In genomic region chrX:153610834-153611209, GRCh38 we compare ENCODE assay signal across 1 cellular context.
TF ChIP-seq lines count a peak whose summit lies in the region.

No MANE protein-coding gene starts in this region.

TF ChIP-seq in GM23338, 12 proteins besides CTCF, POLR2A, EP300 and RAD21 (continued from another document):
- TF ChIP-seq, protein P1, sequence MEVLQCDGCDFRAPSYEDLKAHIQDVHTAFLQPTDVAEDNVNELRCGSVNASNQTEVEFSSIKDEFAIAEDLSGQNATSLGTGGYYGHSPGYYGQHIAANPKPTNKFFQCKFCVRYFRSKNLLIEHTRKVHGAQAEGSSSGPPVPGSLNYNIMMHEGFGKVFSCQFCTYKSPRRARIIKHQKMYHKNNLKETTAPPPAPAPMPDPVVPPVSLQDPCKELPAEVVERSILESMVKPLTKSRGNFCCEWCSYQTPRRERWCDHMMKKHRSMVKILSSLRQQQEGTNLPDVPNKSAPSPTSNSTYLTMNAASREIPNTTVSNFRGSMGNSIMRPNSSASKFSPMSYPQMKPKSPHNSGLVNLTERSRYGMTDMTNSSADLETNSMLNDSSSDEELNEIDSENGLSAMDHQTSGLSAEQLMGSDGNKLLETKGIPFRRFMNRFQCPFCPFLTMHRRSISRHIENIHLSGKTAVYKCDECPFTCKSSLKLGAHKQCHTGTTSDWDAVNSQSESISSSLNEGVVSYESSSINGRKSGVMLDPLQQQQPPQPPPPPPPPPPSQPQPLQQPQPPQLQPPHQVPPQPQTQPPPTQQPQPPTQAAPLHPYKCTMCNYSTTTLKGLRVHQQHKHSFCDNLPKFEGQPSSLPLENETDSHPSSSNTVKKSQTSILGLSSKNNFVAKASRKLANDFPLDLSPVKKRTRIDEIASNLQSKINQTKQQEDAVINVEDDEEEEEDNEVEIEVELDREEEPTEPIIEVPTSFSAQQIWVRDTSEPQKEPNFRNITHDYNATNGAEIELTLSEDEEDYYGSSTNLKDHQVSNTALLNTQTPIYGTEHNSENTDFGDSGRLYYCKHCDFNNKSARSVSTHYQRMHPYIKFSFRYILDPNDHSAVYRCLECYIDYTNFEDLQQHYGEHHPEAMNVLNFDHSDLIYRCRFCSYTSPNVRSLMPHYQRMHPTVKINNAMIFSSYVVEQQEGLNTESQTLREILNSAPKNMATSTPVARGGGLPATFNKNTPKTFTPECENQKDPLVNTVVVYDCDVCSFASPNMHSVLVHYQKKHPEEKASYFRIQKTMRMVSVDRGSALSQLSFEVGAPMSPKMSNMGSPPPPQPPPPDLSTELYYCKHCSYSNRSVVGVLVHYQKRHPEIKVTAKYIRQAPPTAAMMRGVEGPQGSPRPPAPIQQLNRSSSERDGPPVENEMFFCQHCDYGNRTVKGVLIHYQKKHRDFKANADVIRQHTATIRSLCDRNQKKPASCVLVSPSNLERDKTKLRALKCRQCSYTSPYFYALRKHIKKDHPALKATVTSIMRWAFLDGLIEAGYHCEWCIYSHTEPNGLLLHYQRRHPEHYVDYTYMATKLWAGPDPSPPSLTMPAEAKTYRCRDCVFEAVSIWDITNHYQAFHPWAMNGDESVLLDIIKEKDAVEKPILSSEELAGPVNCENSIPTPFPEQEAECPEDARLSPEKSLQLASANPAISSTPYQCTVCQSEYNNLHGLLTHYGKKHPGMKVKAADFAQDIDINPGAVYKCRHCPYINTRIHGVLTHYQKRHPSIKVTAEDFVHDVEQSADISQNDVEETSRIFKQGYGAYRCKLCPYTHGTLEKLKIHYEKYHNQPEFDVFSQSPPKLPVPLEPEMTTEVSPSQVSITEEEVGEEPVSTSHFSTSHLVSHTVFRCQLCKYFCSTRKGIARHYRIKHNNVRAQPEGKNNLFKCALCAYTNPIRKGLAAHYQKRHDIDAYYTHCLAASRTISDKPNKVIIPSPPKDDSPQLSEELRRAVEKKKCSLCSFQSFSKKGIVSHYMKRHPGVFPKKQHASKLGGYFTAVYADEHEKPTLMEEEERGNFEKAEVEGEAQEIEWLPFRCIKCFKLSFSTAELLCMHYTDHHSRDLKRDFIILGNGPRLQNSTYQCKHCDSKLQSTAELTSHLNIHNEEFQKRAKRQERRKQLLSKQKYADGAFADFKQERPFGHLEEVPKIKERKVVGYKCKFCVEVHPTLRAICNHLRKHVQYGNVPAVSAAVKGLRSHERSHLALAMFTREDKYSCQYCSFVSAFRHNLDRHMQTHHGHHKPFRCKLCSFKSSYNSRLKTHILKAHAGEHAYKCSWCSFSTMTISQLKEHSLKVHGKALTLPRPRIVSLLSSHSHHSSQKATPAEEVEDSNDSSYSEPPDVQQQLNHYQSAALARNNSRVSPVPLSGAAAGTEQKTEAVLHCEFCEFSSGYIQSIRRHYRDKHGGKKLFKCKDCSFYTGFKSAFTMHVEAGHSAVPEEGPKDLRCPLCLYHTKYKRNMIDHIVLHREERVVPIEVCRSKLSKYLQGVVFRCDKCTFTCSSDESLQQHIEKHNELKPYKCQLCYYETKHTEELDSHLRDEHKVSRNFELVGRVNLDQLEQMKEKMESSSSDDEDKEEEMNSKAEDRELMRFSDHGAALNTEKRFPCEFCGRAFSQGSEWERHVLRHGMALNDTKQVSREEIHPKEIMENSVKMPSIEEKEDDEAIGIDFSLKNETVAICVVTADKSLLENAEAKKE (CRISPR knock-in tag; IDR thresholded peaks at IDR 0.05) = no peak
- TF ChIP-seq REST (IDR thresholded peaks at IDR 0.05; ENCODE audit: unreplicated experiment) (no peak), ZNF114 (CRISPR knock-in tag; IDR thresholded peaks at IDR 0.05) (no peak), POLR2AphosphoS5 (IDR thresholded peaks at IDR 0.05; ENCODE audit: low read depth) (no peak), JUNB (IDR thresholded peaks at IDR 0.05; ENCODE audit: unreplicated experiment) (no peak), STAT1 (IDR thresholded peaks at IDR 0.05; ENCODE audit: unreplicated experiment) (no peak), EZH2 (IDR thresholded peaks at IDR 0.05; ENCODE audit: low read depth, unreplicated experiment) (no peak), NANOG (IDR thresholded peaks at IDR 0.05; ENCODE audit: borderline replicate concordance) (no peak)
- TF ChIP-seq, protein P2, sequence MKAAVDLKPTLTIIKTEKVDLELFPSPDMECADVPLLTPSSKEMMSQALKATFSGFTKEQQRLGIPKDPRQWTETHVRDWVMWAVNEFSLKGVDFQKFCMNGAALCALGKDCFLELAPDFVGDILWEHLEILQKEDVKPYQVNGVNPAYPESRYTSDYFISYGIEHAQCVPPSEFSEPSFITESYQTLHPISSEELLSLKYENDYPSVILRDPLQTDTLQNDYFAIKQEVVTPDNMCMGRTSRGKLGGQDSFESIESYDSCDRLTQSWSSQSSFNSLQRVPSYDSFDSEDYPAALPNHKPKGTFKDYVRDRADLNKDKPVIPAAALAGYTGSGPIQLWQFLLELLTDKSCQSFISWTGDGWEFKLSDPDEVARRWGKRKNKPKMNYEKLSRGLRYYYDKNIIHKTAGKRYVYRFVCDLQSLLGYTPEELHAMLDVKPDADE (IDR thresholded peaks at IDR 0.05) = no peak
